ENCODE assay signal across 16 cellular contexts in the genomic region with DNA sequence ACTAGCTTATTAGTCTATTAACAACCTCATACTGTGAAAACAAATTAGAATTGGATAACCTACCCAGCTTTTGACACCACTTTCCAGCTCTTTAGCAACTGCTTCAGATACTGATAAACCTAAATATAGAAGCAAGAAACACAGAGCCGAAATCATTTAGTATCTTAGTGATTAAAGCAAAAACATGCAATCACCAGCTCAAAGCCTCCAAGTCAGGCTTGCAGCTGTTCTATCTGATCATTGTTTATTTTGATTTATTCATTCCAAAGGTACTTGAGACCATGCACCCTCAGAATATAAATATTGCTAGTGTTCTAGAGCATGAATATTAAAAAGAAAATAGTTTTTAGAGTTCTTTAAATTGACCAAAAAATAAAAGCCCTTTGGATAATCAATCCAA.
DNase-seq lines count a peak whose midpoint lies in the region; ATAC-seq, FAIRE-seq and TF ChIP-seq lines count a peak whose summit lies in the region.
"Had no signal": no experiment of that assay in that cellular context is flagged by ENCODE, and none has a peak within 500 bp of the region (broad histone marks: within the 10 kb centered on the region; RNA-seq: fewer than 3 reads in every experiment).

No MANE protein-coding gene starts in this region.

- H3K27ac Mint-ChIP-seq in nephron (peak overlapping the region in 2 of 3 experiments; percentile 17 to 45), type B pancreatic cell (no peak overlapping the region)

- H3K27ac ChIP-seq in left ventricle myocardium inferior (replicated peaks) (peak overlapping the region; percentile 66), right cardiac atrium (ENCODE audit: low read length) (no peak overlapping the region), dorsolateral prefrontal cortex (peak overlapping the region in 45 of 59 donors; percentile 1 to 81 (median 47))
- H3K27ac ChIP-seq: C4-2B, PC-9 had no signal

- no peaks in the 10 kb centered on the region for H3K27me3 Mint-ChIP-seq in nephron (ENCODE audit: low read depth)
- H3K27me3 Mint-ChIP-seq in type B pancreatic cell = no peaks in the 10 kb centered on the region

- H3K36me3 Mint-ChIP-seq in nephron (ENCODE audit: low read depth) (no peaks in the 10 kb centered on the region), type B pancreatic cell (peaks cover 6% of the 10 kb centered on the region)

- no peaks in the 10 kb centered on the region for H3K9me3 ChIP-seq in left ventricle myocardium inferior (replicated peaks)
- H3K9me3 ChIP-seq in right cardiac atrium (ENCODE audit: control insufficient read depth, low read length) = no peaks in the 10 kb centered on the region

- H3K4me3 Mint-ChIP-seq in nephron (no peak overlapping the region), type B pancreatic cell (no peak overlapping the region)

- peak overlapping the region; percentile 19 for H3K4me3 ChIP-seq in left ventricle myocardium inferior
- H3K4me3 ChIP-seq in right cardiac atrium (ENCODE audit: low read length) = no peak overlapping the region
- peak overlapping the region in 17 of 59 donors; percentile 0 to 38 (median 20) for H3K4me3 ChIP-seq in dorsolateral prefrontal cortex
- H3K4me3 ChIP-seq: PC-9 had no signal

- DNase-seq in left ventricle myocardium inferior = no peak
- no peak for DNase-seq in right cardiac atrium
- no peak for DNase-seq in dorsolateral prefrontal cortex
- DNase-seq in GM19239 (ENCODE audit: insufficient read length, low spot score) = no peak
- no peak for DNase-seq in type B pancreatic cell (ENCODE audit: extremely low spot score, unreplicated experiment)
- DNase-seq: DMS153, GOT3, KG1, NCI-H146, NCI-H2107, NCI-H446, NCI-H748 treated with DMSO at 0.1 percent for 48 hours, PC-9 had no signal

- H3K4me1 ChIP-seq in left ventricle myocardium inferior (peaks cover 68% of the 10 kb centered on the region), right cardiac atrium (ENCODE audit: control insufficient read depth, insufficient read depth, low read length) (peaks cover 2% of the 10 kb centered on the region)

- 29% methylated on average over 1 of the region's 1 CpG for WGBS in right cardiac atrium

- TF ChIP-seq CTCF in left ventricle myocardium inferior (IDR thresholded peaks at IDR 0.05; ENCODE audit: borderline replicate concordance) = no peak
- no peak for TF ChIP-seq CTCF in dorsolateral prefrontal cortex (IDR thresholded peaks at IDR 0.05 in 54 of 56, conservative IDR thresholded peaks at IDR 0.05 in 2 of 56; ENCODE audit: low read depth in 1 of 56, partially characterized antibody in 56 of 56)
- no peak for TF ChIP-seq CTCF in nephron (IDR thresholded peaks at IDR 0.05; ENCODE audit: unreplicated experiment in 3 of 3)
- TF ChIP-seq CTCF in type B pancreatic cell (conservative IDR thresholded peaks at IDR 0.05) = no peak

- H3K9me3 Mint-ChIP-seq in nephron (no peaks in the 10 kb centered on the region), type B pancreatic cell (no peaks in the 10 kb centered on the region)

- intact Hi-C loops in left ventricle myocardium inferior (cut with micrococcal nuclease) (no loop called here), right cardiac atrium (cut with DNase I) (no loop called here), dorsolateral prefrontal cortex (cut with DNase I) (no loop called here)

- FAIRE-seq in GM19239 (lab: Jason Lieb, UNC) = no peak

- H3K27me3 ChIP-seq in left ventricle myocardium inferior (ENCODE audit: low read depth) = no peaks in the 10 kb centered on the region
- no peaks in the 10 kb centered on the region for H3K27me3 ChIP-seq in right cardiac atrium (ENCODE audit: control insufficient read depth, insufficient read depth)
- H3K27me3 ChIP-seq in dorsolateral prefrontal cortex = no peaks in the 10 kb centered on the region

- H3K4me1 Mint-ChIP-seq in nephron (peaks cover 15% of the 10 kb centered on the region), type B pancreatic cell (ENCODE audit: unreplicated experiment) (peaks cover 15% of the 10 kb centered on the region)

- no peak for ATAC-seq in right cardiac atrium
- ATAC-seq in HG02840 (IDR thresholded peaks at IDR 0.05; ENCODE audit: low FRiP score, unreplicated experiment) = no peak

- no peaks in the 10 kb centered on the region for H3K36me3 ChIP-seq in left ventricle myocardium inferior
